Comparison of ENCODE assay signal across 1 cellular context in the genomic region with DNA sequence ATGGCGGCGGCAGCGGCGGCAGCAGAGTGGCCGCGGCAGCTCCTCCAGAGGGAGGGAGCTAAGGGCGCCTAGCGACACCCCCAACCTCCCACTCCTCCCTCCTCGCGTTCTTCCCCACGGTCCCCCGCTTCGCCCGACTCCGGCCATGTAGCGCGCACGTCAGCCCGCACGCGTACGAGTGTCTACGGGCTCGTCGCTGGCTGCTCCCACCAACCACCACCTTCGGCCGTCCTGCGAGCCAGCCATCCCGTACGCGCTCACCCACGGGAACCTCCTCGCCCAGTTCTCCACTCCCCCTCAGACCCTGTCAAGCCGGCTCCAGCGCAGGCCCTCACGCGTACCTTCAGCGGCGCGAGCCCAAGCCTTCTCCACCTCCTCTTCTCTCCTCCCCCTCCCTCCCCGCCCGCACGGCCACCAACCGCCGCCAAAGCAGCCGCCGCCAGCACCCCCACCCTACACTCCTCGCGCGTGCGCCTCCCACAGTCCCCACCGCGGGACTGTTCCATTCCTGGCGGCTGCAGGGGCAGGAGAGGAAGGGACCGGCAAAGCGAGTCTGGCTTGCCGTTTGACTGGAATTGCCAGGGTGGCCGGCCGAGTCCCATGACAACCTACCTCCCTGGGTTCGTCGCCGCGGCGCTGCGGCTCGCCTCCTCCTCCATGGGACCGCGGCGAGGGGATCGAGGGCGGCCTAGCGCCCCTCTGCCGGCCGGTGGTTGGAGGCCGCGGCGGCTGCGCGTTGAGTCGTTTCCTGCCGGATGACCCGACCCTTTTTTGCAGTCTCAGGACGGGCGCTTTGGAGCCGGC.
TF ChIP-seq lines count a peak whose summit lies in the region.

A gene (plus strand): TSS at position 774 of the 804 bp plus-strand sequence. CDS start 20,689 bp downstream, outside the sequence.
A gene with protein sequence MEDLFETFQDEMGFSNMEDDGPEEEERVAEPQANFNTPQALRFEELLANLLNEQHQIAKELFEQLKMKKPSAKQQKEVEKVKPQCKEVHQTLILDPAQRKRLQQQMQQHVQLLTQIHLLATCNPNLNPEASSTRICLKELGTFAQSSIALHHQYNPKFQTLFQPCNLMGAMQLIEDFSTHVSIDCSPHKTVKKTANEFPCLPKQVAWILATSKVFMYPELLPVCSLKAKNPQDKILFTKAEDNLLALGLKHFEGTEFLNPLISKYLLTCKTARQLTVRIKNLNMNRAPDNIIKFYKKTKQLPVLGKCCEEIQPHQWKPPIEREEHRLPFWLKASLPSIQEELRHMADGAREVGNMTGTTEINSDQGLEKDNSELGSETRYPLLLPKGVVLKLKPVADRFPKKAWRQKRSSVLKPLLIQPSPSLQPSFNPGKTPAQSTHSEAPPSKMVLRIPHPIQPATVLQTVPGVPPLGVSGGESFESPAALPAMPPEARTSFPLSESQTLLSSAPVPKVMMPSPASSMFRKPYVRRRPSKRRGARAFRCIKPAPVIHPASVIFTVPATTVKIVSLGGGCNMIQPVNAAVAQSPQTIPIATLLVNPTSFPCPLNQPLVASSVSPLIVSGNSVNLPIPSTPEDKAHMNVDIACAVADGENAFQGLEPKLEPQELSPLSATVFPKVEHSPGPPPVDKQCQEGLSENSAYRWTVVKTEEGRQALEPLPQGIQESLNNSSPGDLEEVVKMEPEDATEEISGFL (minus strand): TSS at position 457 of the 804 bp plus-strand sequence. CDS start 8,338 bp downstream, outside the sequence.

TF ChIP-seq in GM23338, 12 proteins besides CTCF, POLR2A, EP300 and RAD21:
- TF ChIP-seq JUNB (IDR thresholded peaks at IDR 0.05; ENCODE audit: unreplicated experiment) (no peak), CREB1 (CRISPR knock-in tag; IDR thresholded peaks at IDR 0.05; ENCODE audit: low read depth) (no peak; the same call in 1 of the 2 replicates), ZNF114 (CRISPR knock-in tag; IDR thresholded peaks at IDR 0.05) (no peak), NANOG (IDR thresholded peaks at IDR 0.05; ENCODE audit: borderline replicate concordance) (no peak), ZNF331 (CRISPR knock-in tag; IDR thresholded peaks at IDR 0.05; ENCODE audit: low read depth) (no peak), STAT1 (IDR thresholded peaks at IDR 0.05; ENCODE audit: unreplicated experiment) (no peak), POLR2AphosphoS5 (IDR thresholded peaks at IDR 0.05; ENCODE audit: low read depth) (peak; percentile 68), EZH2phosphoT487 (IDR thresholded peaks at IDR 0.05; ENCODE audit: unreplicated experiment) (no peak), EZH2 (IDR thresholded peaks at IDR 0.05; ENCODE audit: low read depth, unreplicated experiment) (no peak)
- TF ChIP-seq, protein P1, sequence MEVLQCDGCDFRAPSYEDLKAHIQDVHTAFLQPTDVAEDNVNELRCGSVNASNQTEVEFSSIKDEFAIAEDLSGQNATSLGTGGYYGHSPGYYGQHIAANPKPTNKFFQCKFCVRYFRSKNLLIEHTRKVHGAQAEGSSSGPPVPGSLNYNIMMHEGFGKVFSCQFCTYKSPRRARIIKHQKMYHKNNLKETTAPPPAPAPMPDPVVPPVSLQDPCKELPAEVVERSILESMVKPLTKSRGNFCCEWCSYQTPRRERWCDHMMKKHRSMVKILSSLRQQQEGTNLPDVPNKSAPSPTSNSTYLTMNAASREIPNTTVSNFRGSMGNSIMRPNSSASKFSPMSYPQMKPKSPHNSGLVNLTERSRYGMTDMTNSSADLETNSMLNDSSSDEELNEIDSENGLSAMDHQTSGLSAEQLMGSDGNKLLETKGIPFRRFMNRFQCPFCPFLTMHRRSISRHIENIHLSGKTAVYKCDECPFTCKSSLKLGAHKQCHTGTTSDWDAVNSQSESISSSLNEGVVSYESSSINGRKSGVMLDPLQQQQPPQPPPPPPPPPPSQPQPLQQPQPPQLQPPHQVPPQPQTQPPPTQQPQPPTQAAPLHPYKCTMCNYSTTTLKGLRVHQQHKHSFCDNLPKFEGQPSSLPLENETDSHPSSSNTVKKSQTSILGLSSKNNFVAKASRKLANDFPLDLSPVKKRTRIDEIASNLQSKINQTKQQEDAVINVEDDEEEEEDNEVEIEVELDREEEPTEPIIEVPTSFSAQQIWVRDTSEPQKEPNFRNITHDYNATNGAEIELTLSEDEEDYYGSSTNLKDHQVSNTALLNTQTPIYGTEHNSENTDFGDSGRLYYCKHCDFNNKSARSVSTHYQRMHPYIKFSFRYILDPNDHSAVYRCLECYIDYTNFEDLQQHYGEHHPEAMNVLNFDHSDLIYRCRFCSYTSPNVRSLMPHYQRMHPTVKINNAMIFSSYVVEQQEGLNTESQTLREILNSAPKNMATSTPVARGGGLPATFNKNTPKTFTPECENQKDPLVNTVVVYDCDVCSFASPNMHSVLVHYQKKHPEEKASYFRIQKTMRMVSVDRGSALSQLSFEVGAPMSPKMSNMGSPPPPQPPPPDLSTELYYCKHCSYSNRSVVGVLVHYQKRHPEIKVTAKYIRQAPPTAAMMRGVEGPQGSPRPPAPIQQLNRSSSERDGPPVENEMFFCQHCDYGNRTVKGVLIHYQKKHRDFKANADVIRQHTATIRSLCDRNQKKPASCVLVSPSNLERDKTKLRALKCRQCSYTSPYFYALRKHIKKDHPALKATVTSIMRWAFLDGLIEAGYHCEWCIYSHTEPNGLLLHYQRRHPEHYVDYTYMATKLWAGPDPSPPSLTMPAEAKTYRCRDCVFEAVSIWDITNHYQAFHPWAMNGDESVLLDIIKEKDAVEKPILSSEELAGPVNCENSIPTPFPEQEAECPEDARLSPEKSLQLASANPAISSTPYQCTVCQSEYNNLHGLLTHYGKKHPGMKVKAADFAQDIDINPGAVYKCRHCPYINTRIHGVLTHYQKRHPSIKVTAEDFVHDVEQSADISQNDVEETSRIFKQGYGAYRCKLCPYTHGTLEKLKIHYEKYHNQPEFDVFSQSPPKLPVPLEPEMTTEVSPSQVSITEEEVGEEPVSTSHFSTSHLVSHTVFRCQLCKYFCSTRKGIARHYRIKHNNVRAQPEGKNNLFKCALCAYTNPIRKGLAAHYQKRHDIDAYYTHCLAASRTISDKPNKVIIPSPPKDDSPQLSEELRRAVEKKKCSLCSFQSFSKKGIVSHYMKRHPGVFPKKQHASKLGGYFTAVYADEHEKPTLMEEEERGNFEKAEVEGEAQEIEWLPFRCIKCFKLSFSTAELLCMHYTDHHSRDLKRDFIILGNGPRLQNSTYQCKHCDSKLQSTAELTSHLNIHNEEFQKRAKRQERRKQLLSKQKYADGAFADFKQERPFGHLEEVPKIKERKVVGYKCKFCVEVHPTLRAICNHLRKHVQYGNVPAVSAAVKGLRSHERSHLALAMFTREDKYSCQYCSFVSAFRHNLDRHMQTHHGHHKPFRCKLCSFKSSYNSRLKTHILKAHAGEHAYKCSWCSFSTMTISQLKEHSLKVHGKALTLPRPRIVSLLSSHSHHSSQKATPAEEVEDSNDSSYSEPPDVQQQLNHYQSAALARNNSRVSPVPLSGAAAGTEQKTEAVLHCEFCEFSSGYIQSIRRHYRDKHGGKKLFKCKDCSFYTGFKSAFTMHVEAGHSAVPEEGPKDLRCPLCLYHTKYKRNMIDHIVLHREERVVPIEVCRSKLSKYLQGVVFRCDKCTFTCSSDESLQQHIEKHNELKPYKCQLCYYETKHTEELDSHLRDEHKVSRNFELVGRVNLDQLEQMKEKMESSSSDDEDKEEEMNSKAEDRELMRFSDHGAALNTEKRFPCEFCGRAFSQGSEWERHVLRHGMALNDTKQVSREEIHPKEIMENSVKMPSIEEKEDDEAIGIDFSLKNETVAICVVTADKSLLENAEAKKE (CRISPR knock-in tag; IDR thresholded peaks at IDR 0.05) = no peak
- TF ChIP-seq, protein P2, sequence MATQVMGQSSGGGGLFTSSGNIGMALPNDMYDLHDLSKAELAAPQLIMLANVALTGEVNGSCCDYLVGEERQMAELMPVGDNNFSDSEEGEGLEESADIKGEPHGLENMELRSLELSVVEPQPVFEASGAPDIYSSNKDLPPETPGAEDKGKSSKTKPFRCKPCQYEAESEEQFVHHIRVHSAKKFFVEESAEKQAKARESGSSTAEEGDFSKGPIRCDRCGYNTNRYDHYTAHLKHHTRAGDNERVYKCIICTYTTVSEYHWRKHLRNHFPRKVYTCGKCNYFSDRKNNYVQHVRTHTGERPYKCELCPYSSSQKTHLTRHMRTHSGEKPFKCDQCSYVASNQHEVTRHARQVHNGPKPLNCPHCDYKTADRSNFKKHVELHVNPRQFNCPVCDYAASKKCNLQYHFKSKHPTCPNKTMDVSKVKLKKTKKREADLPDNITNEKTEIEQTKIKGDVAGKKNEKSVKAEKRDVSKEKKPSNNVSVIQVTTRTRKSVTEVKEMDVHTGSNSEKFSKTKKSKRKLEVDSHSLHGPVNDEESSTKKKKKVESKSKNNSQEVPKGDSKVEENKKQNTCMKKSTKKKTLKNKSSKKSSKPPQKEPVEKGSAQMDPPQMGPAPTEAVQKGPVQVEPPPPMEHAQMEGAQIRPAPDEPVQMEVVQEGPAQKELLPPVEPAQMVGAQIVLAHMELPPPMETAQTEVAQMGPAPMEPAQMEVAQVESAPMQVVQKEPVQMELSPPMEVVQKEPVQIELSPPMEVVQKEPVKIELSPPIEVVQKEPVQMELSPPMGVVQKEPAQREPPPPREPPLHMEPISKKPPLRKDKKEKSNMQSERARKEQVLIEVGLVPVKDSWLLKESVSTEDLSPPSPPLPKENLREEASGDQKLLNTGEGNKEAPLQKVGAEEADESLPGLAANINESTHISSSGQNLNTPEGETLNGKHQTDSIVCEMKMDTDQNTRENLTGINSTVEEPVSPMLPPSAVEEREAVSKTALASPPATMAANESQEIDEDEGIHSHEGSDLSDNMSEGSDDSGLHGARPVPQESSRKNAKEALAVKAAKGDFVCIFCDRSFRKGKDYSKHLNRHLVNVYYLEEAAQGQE (IDR thresholded peaks at IDR 0.05; ENCODE audit: unreplicated experiment) = no peak
- TF ChIP-seq, protein P3, sequence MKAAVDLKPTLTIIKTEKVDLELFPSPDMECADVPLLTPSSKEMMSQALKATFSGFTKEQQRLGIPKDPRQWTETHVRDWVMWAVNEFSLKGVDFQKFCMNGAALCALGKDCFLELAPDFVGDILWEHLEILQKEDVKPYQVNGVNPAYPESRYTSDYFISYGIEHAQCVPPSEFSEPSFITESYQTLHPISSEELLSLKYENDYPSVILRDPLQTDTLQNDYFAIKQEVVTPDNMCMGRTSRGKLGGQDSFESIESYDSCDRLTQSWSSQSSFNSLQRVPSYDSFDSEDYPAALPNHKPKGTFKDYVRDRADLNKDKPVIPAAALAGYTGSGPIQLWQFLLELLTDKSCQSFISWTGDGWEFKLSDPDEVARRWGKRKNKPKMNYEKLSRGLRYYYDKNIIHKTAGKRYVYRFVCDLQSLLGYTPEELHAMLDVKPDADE (IDR thresholded peaks at IDR 0.05) = 0 out of 2 replicates have a peak, but pooled peaks have one; percentile 29
